Comparison of ENCODE assay signal across 28 cellular contexts in the genomic region with DNA sequence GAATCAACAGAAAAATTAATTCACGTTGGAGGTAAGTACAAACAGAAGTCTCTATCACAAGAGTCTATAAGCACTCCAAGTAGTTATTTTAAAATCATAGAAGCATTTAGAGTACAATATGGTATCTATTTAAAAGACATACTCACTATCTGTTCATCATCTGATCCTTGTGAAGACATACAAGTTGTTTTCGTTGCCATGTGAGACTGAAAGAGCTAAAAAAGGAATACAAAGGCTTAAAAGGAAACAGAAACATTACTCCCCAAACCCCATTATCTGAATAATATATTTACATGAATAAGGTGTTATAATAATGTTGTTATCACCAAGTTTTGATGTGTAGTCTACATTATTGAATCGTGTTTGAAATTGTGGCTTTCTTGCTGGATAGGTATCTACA. TPM values are rescaled to one million over a fixed set of nuclear protein-coding genes. Genes with fewer than 3 reads are reported as not detected.
"Had no signal": no experiment of that assay in that cellular context is flagged by ENCODE, and none has a peak within 500 bp of the region (broad histone marks: within the 10 kb centered on the region; RNA-seq: fewer than 3 reads in every experiment).

No MANE protein-coding gene starts in this region.

- ATAC-seq: naive thymus-derived CD8-positive, alpha-beta T cell; natural killer cell treated with Interleukin-12 subunit alpha and Interleukin-12 subunit beta and Interleukin-15 and Interleukin-18, amount 100 ng/mL, for 72 hours; psoas muscle; right cardiac atrium; stimulated activated effector memory CD8-positive, alpha-beta T cell treated with anti-CD3 and anti-CD28 coated beads, Interleukin-12 subunit alpha, Interleukin-12 subunit beta, amount 100 ng/mL, for 72 hours; stimulated activated naive B cell treated with anti-CD40 and anti-IgM and Interleukin-4, amounts not matched to agents 10 μg/mL and 1 μg/mL and 100 μg/mL, for 72 hours had no signal

- H3K27me3 ChIP-seq: neutrophil, ovary, right lobe of liver, sigmoid colon, stomach, thyroid gland, tibial nerve, upper lobe of left lung, vagina had no signal

- H3K4me1 ChIP-seq: parathyroid adenoma, psoas muscle, right lobe of liver, thyroid gland had no signal

- DNase-seq: naive thymus-derived CD8-positive, alpha-beta T cell; nephron progenitor cell; nucleus accumbens; ovary; psoas muscle; right cardiac atrium; right lobe of liver; sigmoid colon; small intestine; stimulated activated CD4-positive, alpha-beta T cell treated with anti-CD3 and anti-CD28 coated beads, Interleukin-15, amount 100 ng/mL, for 24 hours; stimulated activated CD4-positive, alpha-beta T cell treated with anti-CD3 and anti-CD28 coated beads, Interleukin-2, amount 100 ng/mL, for 24 hours; stimulated activated CD4-positive, alpha-beta T cell treated with anti-CD3 and anti-CD28 coated beads, Interleukin-2, amount 100 ng/mL, for 48 hours; stimulated activated CD4-positive, alpha-beta T cell treated with anti-CD3 and anti-CD28 coated beads, Interleukin-4, amount 100 ng/mL, for 24 hours; stimulated activated naive B cell treated with anti-CD40 and anti-IgM and Interleukin-4, amounts not matched to agents 10 μg/mL and 1 μg/mL and 100 μg/mL, for 72 hours; stimulated activated naive CD4-positive, alpha-beta T cell treated with Interleukin-2 at 50 U/mL for 16 hours; stomach; thyroid gland; upper lobe of left lung had no signal

- H3K4me1 Mint-ChIP-seq: naive thymus-derived CD8-positive, alpha-beta T cell; stimulated activated effector memory CD8-positive, alpha-beta T cell treated with anti-CD3 and anti-CD28 coated beads, Interleukin-12 subunit alpha, Interleukin-12 subunit beta, amount 100 ng/mL, for 72 hours; stimulated activated naive B cell treated with anti-CD40 and anti-IgM and Interleukin-4, amounts not matched to agents 10 μg/mL and 1 μg/mL and 100 μg/mL, for 72 hours had no signal

- H2AFZ ChIP-seq: parathyroid adenoma had no signal

- H3K27ac ChIP-seq: neutrophil, ovary, parathyroid adenoma, psoas muscle, right lobe of liver, stomach, thoracic aorta, thyroid gland, tibial nerve, upper lobe of left lung, vagina had no signal

- H3K4me3 Mint-ChIP-seq: naive thymus-derived CD8-positive, alpha-beta T cell; natural killer cell treated with Interleukin-12 subunit alpha and Interleukin-12 subunit beta and Interleukin-15 and Interleukin-18, amount 100 ng/mL, for 72 hours; nephron progenitor cell; neural crest cell; stimulated activated effector memory CD8-positive, alpha-beta T cell treated with anti-CD3 and anti-CD28 coated beads, Interleukin-12 subunit alpha, Interleukin-12 subunit beta, amount 100 ng/mL, for 72 hours; stimulated activated naive B cell treated with anti-CD40 and anti-IgM and Interleukin-4, amounts not matched to agents 10 μg/mL and 1 μg/mL and 100 μg/mL, for 72 hours; stimulated activated naive CD8-positive, alpha-beta T cell treated with anti-CD3 and anti-CD28 coated beads, Interleukin-15, Interleukin-2, amounts not matched to agents 100 ng/mL and 50 ng/mL, for 24 hours had no signal

- H3K4me3 ChIP-seq: ovary, psoas muscle, right lobe of liver, sigmoid colon, stomach, thoracic aorta, thyroid gland, tibial nerve, upper lobe of left lung, vagina had no signal

- H3K9me3 Mint-ChIP-seq: naive thymus-derived CD8-positive, alpha-beta T cell; natural killer cell treated with Interleukin-12 subunit alpha and Interleukin-12 subunit beta and Interleukin-15 and Interleukin-18, amount 100 ng/mL, for 72 hours; neural crest cell; stimulated activated effector memory CD8-positive, alpha-beta T cell treated with anti-CD3 and anti-CD28 coated beads, Interleukin-12 subunit alpha, Interleukin-12 subunit beta, amount 100 ng/mL, for 72 hours; stimulated activated naive B cell treated with anti-CD40 and anti-IgM and Interleukin-4, amounts not matched to agents 10 μg/mL and 1 μg/mL and 100 μg/mL, for 72 hours; stimulated activated naive CD8-positive, alpha-beta T cell treated with anti-CD3 and anti-CD28 coated beads, Interleukin-15, Interleukin-2, amounts not matched to agents 100 ng/mL and 50 ng/mL, for 24 hours had no signal

- H3K27ac Mint-ChIP-seq: naive thymus-derived CD8-positive, alpha-beta T cell; natural killer cell treated with Interleukin-12 subunit alpha and Interleukin-12 subunit beta and Interleukin-15 and Interleukin-18, amount 100 ng/mL, for 72 hours; nephron progenitor cell; progenitor cell of endocrine pancreas; stimulated activated effector memory CD8-positive, alpha-beta T cell treated with anti-CD3 and anti-CD28 coated beads, Interleukin-12 subunit alpha, Interleukin-12 subunit beta, amount 100 ng/mL, for 72 hours; stimulated activated naive B cell treated with anti-CD40 and anti-IgM and Interleukin-4, amounts not matched to agents 10 μg/mL and 1 μg/mL and 100 μg/mL, for 72 hours; stimulated activated naive CD8-positive, alpha-beta T cell treated with anti-CD3 and anti-CD28 coated beads, Interleukin-15, Interleukin-2, amounts not matched to agents 100 ng/mL and 50 ng/mL, for 24 hours had no signal

- H3K9me3 ChIP-seq: neutrophil, ovary, psoas muscle, right lobe of liver, sigmoid colon, stomach, thoracic aorta, thyroid gland, tibial nerve, upper lobe of left lung, vagina had no signal

- H3K9ac ChIP-seq: parathyroid adenoma had no signal

- H3K36me3 Mint-ChIP-seq: naive thymus-derived CD8-positive, alpha-beta T cell; natural killer cell treated with Interleukin-12 subunit alpha and Interleukin-12 subunit beta and Interleukin-15 and Interleukin-18, amount 100 ng/mL, for 72 hours; stimulated activated effector memory CD8-positive, alpha-beta T cell treated with anti-CD3 and anti-CD28 coated beads, Interleukin-12 subunit alpha, Interleukin-12 subunit beta, amount 100 ng/mL, for 72 hours; stimulated activated naive B cell treated with anti-CD40 and anti-IgM and Interleukin-4, amounts not matched to agents 10 μg/mL and 1 μg/mL and 100 μg/mL, for 72 hours had no signal

- H3K27me3 Mint-ChIP-seq: progenitor cell of endocrine pancreas; stimulated activated naive B cell treated with anti-CD40 and anti-IgM and Interleukin-4, amounts not matched to agents 10 μg/mL and 1 μg/mL and 100 μg/mL, for 72 hours had no signal

- H3K36me3 ChIP-seq: neutrophil, ovary, right lobe of liver, thoracic aorta, thyroid gland had no signal

RNA-seq across cellular contexts. Expression of a gene that starts 20.9 kb away (rescaled TPM):
- total RNA-seq: naive thymus-derived CD8-positive, alpha-beta T cell had no signal
